1 cellular context compared by ENCODE assay signal in genomic region chr20:50116368-50116999, GRCh38.
A peak's percentile ranks its signal among the peaks of the same experiment; 100 is the strongest.
TF ChIP-seq lines count a peak whose summit lies in the region.

No MANE protein-coding gene starts in this region.

TF ChIP-seq in HepG2, 621 proteins besides CTCF, POLR2A, EP300 and RAD21 (continued from another document and continues in another):
- TF ChIP-seq ZNF333 (CRISPR knock-in tag; IDR thresholded peaks at IDR 0.05; ENCODE audit: borderline replicate concordance): no peak
- no peak for TF ChIP-seq ELK4 (CRISPR knock-in tag; IDR thresholded peaks at IDR 0.05; ENCODE audit: borderline replicate concordance)
- TF ChIP-seq ZBTB46 (CRISPR knock-in tag; IDR thresholded peaks at IDR 0.05; ENCODE audit: borderline replicate concordance): no peak
- TF ChIP-seq ETV5 (CRISPR knock-in tag; IDR thresholded peaks at IDR 0.05; ENCODE audit: borderline replicate concordance): no peak
- TF ChIP-seq MBD4 (IDR thresholded peaks at IDR 0.05; ENCODE audit: borderline replicate concordance, low read length): no peak
- TF ChIP-seq ZNF878 (CRISPR knock-in tag; IDR thresholded peaks at IDR 0.05): no peak
- TF ChIP-seq, protein P1, sequence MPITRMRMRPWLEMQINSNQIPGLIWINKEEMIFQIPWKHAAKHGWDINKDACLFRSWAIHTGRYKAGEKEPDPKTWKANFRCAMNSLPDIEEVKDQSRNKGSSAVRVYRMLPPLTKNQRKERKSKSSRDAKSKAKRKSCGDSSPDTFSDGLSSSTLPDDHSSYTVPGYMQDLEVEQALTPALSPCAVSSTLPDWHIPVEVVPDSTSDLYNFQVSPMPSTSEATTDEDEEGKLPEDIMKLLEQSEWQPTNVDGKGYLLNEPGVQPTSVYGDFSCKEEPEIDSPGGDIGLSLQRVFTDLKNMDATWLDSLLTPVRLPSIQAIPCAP (CRISPR knock-in tag; IDR thresholded peaks at IDR 0.05; ENCODE audit: low read depth): no peak
- TF ChIP-seq, protein P2, sequence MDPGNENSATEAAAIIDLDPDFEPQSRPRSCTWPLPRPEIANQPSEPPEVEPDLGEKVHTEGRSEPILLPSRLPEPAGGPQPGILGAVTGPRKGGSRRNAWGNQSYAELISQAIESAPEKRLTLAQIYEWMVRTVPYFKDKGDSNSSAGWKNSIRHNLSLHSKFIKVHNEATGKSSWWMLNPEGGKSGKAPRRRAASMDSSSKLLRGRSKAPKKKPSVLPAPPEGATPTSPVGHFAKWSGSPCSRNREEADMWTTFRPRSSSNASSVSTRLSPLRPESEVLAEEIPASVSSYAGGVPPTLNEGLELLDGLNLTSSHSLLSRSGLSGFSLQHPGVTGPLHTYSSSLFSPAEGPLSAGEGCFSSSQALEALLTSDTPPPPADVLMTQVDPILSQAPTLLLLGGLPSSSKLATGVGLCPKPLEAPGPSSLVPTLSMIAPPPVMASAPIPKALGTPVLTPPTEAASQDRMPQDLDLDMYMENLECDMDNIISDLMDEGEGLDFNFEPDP (CRISPR knock-in tag; conservative IDR thresholded peaks at IDR 0.05): no peak
- TF ChIP-seq, protein P3, sequence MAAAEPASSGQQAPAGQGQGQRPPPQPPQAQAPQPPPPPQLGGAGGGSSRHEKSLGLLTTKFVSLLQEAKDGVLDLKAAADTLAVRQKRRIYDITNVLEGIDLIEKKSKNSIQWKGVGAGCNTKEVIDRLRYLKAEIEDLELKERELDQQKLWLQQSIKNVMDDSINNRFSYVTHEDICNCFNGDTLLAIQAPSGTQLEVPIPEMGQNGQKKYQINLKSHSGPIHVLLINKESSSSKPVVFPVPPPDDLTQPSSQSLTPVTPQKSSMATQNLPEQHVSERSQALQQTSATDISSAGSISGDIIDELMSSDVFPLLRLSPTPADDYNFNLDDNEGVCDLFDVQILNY (CRISPR knock-in tag; conservative IDR thresholded peaks at IDR 0.05): no peak
- no peak for TF ChIP-seq MED1 (CRISPR knock-in tag; IDR thresholded peaks at IDR 0.05)
- no peak for TF ChIP-seq SRSF4 (IDR thresholded peaks at IDR 0.05; ENCODE audit: low read depth, low read length, poor library complexity, severe bottlenecking)
- no peak for TF ChIP-seq CBX5 (CRISPR knock-in tag; IDR thresholded peaks at IDR 0.05; ENCODE audit: borderline replicate concordance)
- TF ChIP-seq ZNF136 (CRISPR knock-in tag; IDR thresholded peaks at IDR 0.05; ENCODE audit: low read depth): 0 out of 2 replicates have a peak, but pooled peaks have one; percentile 77
- TF ChIP-seq, protein P4, sequence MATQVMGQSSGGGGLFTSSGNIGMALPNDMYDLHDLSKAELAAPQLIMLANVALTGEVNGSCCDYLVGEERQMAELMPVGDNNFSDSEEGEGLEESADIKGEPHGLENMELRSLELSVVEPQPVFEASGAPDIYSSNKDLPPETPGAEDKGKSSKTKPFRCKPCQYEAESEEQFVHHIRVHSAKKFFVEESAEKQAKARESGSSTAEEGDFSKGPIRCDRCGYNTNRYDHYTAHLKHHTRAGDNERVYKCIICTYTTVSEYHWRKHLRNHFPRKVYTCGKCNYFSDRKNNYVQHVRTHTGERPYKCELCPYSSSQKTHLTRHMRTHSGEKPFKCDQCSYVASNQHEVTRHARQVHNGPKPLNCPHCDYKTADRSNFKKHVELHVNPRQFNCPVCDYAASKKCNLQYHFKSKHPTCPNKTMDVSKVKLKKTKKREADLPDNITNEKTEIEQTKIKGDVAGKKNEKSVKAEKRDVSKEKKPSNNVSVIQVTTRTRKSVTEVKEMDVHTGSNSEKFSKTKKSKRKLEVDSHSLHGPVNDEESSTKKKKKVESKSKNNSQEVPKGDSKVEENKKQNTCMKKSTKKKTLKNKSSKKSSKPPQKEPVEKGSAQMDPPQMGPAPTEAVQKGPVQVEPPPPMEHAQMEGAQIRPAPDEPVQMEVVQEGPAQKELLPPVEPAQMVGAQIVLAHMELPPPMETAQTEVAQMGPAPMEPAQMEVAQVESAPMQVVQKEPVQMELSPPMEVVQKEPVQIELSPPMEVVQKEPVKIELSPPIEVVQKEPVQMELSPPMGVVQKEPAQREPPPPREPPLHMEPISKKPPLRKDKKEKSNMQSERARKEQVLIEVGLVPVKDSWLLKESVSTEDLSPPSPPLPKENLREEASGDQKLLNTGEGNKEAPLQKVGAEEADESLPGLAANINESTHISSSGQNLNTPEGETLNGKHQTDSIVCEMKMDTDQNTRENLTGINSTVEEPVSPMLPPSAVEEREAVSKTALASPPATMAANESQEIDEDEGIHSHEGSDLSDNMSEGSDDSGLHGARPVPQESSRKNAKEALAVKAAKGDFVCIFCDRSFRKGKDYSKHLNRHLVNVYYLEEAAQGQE (IDR thresholded peaks at IDR 0.05; ENCODE audit: borderline replicate concordance in 1 of 2, low read depth in 1 of 2, low read length in 2 of 2): no peak
- no peak for TF ChIP-seq MYNN (CRISPR knock-in tag; IDR thresholded peaks at IDR 0.05; ENCODE audit: low read depth)
- peak; percentile 84 for TF ChIP-seq NFAT5 (CRISPR knock-in tag; IDR thresholded peaks at IDR 0.05)
- TF ChIP-seq, protein P5, sequence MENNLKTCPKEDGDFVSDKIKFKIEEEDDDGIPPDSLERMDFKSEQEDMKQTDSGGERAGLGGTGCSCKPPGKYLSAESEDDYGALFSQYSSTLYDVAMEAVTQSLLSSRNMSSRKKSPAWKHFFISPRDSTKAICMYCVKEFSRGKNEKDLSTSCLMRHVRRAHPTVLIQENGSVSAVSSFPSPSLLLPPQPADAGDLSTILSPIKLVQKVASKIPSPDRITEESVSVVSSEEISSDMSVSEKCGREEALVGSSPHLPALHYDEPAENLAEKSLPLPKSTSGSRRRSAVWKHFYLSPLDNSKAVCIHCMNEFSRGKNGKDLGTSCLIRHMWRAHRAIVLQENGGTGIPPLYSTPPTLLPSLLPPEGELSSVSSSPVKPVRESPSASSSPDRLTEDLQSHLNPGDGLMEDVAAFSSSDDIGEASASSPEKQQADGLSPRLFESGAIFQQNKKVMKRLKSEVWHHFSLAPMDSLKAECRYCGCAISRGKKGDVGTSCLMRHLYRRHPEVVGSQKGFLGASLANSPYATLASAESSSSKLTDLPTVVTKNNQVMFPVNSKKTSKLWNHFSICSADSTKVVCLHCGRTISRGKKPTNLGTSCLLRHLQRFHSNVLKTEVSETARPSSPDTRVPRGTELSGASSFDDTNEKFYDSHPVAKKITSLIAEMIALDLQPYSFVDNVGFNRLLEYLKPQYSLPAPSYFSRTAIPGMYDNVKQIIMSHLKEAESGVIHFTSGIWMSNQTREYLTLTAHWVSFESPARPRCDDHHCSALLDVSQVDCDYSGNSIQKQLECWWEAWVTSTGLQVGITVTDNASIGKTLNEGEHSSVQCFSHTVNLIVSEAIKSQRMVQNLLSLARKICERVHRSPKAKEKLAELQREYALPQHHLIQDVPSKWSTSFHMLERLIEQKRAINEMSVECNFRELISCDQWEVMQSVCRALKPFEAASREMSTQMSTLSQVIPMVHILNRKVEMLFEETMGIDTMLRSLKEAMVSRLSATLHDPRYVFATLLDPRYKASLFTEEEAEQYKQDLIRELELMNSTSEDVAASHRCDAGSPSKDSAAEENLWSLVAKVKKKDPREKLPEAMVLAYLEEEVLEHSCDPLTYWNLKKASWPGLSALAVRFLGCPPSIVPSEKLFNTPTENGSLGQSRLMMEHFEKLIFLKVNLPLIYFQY (CRISPR knock-in tag; IDR thresholded peaks at IDR 0.05; ENCODE audit: borderline replicate concordance): no peak
- no peak for TF ChIP-seq AKAP8 (CRISPR knock-in tag; IDR thresholded peaks at IDR 0.05)
- peak; percentile 74 for TF ChIP-seq IKZF4 (CRISPR knock-in tag; IDR thresholded peaks at IDR 0.05; ENCODE audit: borderline replicate concordance, low read depth, not compliant biosample characterization)
- no peak for TF ChIP-seq ZBTB44 (CRISPR knock-in tag; IDR thresholded peaks at IDR 0.05)
- no peak for TF ChIP-seq ZNF232 (CRISPR knock-in tag; IDR thresholded peaks at IDR 0.05; ENCODE audit: borderline replicate concordance)
- no peak for TF ChIP-seq HBP1 (CRISPR knock-in tag; IDR thresholded peaks at IDR 0.05; ENCODE audit: low read depth)
- TF ChIP-seq ZNF180 (CRISPR knock-in tag; IDR thresholded peaks at IDR 0.05; ENCODE audit: borderline replicate concordance, low read depth): peak; percentile 71; the same call in 1 of the 2 replicates
- TF ChIP-seq ZNF672 (CRISPR knock-in tag; IDR thresholded peaks at IDR 0.05): no peak
- TF ChIP-seq GZF1 (CRISPR knock-in tag; IDR thresholded peaks at IDR 0.05): no peak
- TF ChIP-seq REL (CRISPR knock-in tag; conservative IDR thresholded peaks at IDR 0.05): no peak
- TF ChIP-seq, protein P6, sequence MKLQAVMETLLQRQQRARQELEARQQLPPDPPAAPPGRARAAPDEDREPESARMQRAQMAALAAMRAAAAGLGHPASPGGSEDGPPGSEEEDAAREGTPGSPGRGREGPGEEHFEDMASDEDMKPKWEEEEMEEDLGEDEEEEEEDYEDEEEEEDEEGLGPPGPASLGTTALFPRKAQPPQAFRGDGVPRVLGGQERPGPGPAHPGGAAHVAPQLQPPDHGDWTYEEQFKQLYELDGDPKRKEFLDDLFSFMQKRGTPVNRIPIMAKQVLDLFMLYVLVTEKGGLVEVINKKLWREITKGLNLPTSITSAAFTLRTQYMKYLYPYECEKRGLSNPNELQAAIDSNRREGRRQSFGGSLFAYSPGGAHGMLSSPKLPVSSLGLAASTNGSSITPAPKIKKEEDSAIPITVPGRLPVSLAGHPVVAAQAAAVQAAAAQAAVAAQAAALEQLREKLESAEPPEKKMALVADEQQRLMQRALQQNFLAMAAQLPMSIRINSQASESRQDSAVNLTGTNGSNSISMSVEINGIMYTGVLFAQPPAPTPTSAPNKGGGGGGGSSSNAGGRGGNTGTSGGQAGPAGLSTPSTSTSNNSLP (IDR thresholded peaks at IDR 0.05; ENCODE audit: low read depth, low read length): no peak
